1 cellular context compared by ENCODE assay signal in genomic region chr16:4768549-4769305, GRCh38.
A peak's percentile ranks its signal among the peaks of the same experiment; 100 is the strongest.
TF ChIP-seq lines count a peak whose summit lies in the region.

No MANE protein-coding gene starts in this region.

TF ChIP-seq in K562, 482 proteins besides CTCF, POLR2A, EP300 and RAD21 (continued from another document and continues in another):
- no peak for TF ChIP-seq ATF6 (CRISPR knock-in tag; IDR thresholded peaks at IDR 0.05)
- peak; percentile 97 for TF ChIP-seq CHD2 (IDR thresholded peaks at IDR 0.05; ENCODE audit: low read depth, low read length)
- TF ChIP-seq REST (CRISPR knock-in tag; IDR thresholded peaks at IDR 0.05; ENCODE audit: low read depth): no peak
- peak; percentile 92 for TF ChIP-seq HNRNPLL (IDR thresholded peaks at IDR 0.05; ENCODE audit: low read depth, low read length, poor library complexity, severe bottlenecking)
- TF ChIP-seq ZKSCAN8 (CRISPR knock-in tag; IDR thresholded peaks at IDR 0.05): peak; percentile 95
- no peak for TF ChIP-seq NR4A1 (CRISPR knock-in tag; IDR thresholded peaks at IDR 0.05)
- peak; percentile 40; the same call in 1 of the 2 replicates for TF ChIP-seq NR4A1 (tag; IDR thresholded peaks at IDR 0.05)
- TF ChIP-seq RREB1 (CRISPR knock-in tag; IDR thresholded peaks at IDR 0.05): no peak; the same call in 1 of the 2 replicates
- peak; percentile 81 for TF ChIP-seq KDM5B (IDR thresholded peaks at IDR 0.05; ENCODE audit: insufficient replicate concordance, low read depth, low read length)
- peak; percentile 5 for TF ChIP-seq BRD9 (IDR thresholded peaks at IDR 0.05; ENCODE audit: low read depth, partially characterized antibody)
- TF ChIP-seq BRF1 (IDR thresholded peaks at IDR 0.05; ENCODE audit: borderline replicate concordance, extremely low read depth, insufficient read length): no peak
- peak; percentile 85 for TF ChIP-seq POLR2B (IDR thresholded peaks at IDR 0.05; ENCODE audit: low read depth, partially characterized antibody)
- TF ChIP-seq E2F8 (IDR thresholded peaks at IDR 0.05; ENCODE audit: low read depth, partially characterized antibody): peak; percentile 39
- TF ChIP-seq NBN (IDR thresholded peaks at IDR 0.05; ENCODE audit: low read depth): no peak
- peak; percentile 46 for TF ChIP-seq PRDM10 (IDR thresholded peaks at IDR 0.05; ENCODE audit: partially characterized antibody)
- peak; percentile 60 for TF ChIP-seq HMGN3 (IDR thresholded peaks at IDR 0.05; ENCODE audit: borderline replicate concordance, extremely low read depth, insufficient read length, low read depth, low read length)
- TF ChIP-seq LCOR (CRISPR knock-in tag; IDR thresholded peaks at IDR 0.05): peak; percentile 98
- peak; percentile 76 for TF ChIP-seq CXXC5 (CRISPR knock-in tag; IDR thresholded peaks at IDR 0.05)
- no peak for TF ChIP-seq ZNF239 (CRISPR knock-in tag; IDR thresholded peaks at IDR 0.05)
- TF ChIP-seq POLR2H (tag; IDR thresholded peaks at IDR 0.05; ENCODE audit: low read depth): no peak
- TF ChIP-seq HDGF (IDR thresholded peaks at IDR 0.05): 0 out of 2 replicates have a peak, but pooled peaks have one; percentile 56
- peak; percentile 35; the same call in 1 of the 2 replicates for TF ChIP-seq TFAP4 (CRISPR knock-in tag; IDR thresholded peaks at IDR 0.05; ENCODE audit: borderline replicate concordance)
- peak; percentile 74 for TF ChIP-seq RBM25 (IDR thresholded peaks at IDR 0.05; ENCODE audit: low read depth, low read length, severe bottlenecking)
- TF ChIP-seq ZNF12 (CRISPR knock-in tag; IDR thresholded peaks at IDR 0.05): 0 out of 2 replicates have a peak, but pooled peaks have one; percentile 67
- peak; percentile 72; the same call in 1 of the 2 replicates for TF ChIP-seq ZHX1 (conservative IDR thresholded peaks at IDR 0.05; ENCODE audit: low read length)
- TF ChIP-seq ZBTB11 (CRISPR knock-in tag; IDR thresholded peaks at IDR 0.05): peak; percentile 74 to 98 (median 88); a peak in 5 of 6 replicates
